Comparison of ENCODE assay signal across 10 cellular contexts in genomic region chr1:200625381-200625824, GRCh38. TPM values are rescaled to one million over a fixed set of nuclear protein-coding genes. Genes with fewer than 3 reads are reported as not detected.
A peak's percentile ranks its signal among the peaks of the same experiment; 100 is the strongest.
DNase-seq lines count a peak whose midpoint lies in the region; ATAC-seq and TF ChIP-seq lines count a peak whose summit lies in the region.
"Had no signal": no experiment of that assay in that cellular context is flagged by ENCODE, and none has a peak within 500 bp of the region (broad histone marks: within the 10 kb centered on the region; RNA-seq: fewer than 3 reads in every experiment).

No MANE protein-coding gene starts in this region.

- H3K4me2 ChIP-seq in mesenchymal stem cell (ENCODE audit: low read length, poor library complexity, severe bottlenecking) (no peak overlapping the region), GM23338 (no peak overlapping the region)

- no peak overlapping the region for H2AK5ac ChIP-seq in mesenchymal stem cell (ENCODE audit: low read length, severe bottlenecking)

- H3K23ac ChIP-seq in mesenchymal stem cell (ENCODE audit: low read length in 2 of 2) = no peak overlapping the region

- H2AFZ ChIP-seq in mesenchymal stem cell (ENCODE audit: low read depth, low read length) (no peak overlapping the region), GM23338 (no peak overlapping the region)

- DNase-seq in GM13977 (ENCODE audit: low spot score) (peak; percentile 56), H4 (ENCODE audit: low spot score) (peak; percentile 25), mesenchymal stem cell (peak; percentile 46), GM23338 (ENCODE audit: low spot score) (no peak), left lung (no peak)
- DNase-seq in T-helper 2 cell treated with Interferon-gamma antibody and Interleukin-4, amounts not matched to agents 5 μg/mL and 100 μg/mL, for 36 hours (ENCODE audit: low spot score) = no peak
- DNase-seq in stimulated activated CD4-positive, alpha-beta T cell treated with anti-CD3 and anti-CD28 coated beads, Interleukin-12 subunit alpha, Interleukin-12 subunit beta, amount 100 ng/mL, for 4 hours = no peak
- DNase-seq: activated gamma-delta T cell treated with Interleukin-2 at 50 U/mL for 16 hours, heart left ventricle had no signal

- no peak overlapping the region for H3K4ac ChIP-seq in mesenchymal stem cell (ENCODE audit: low read depth in 1 of 2, low read length in 2 of 2)

- H3K27ac ChIP-seq in mesenchymal stem cell (ENCODE audit: low read length, poor library complexity, severe bottlenecking) (no peak overlapping the region), GM23338 (ENCODE audit: low read depth) (no peak overlapping the region), left lung (no peak overlapping the region)

- no peak overlapping the region for H2BK12ac ChIP-seq in mesenchymal stem cell (ENCODE audit: low read length in 2 of 2)

- in situ Hi-C loops in GM13977 (cut with MboI; ENCODE audit: low pct_unique_long_range_greater_than_20kb, low sequenced_read_pairs, unreplicated experiment) = loop anchor here (10.0 kb wide), 1 partner anchor 179 kb away; no protein-coding TSS in a partner anchor

- H3K4me3 ChIP-seq in mesenchymal stem cell (ENCODE audit: insufficient read depth in 1 of 2, low read depth in 1 of 2, low read length in 2 of 2) (no peak overlapping the region), GM23338 (no peak overlapping the region), left lung (no peak overlapping the region)
- H3K4me3 ChIP-seq: heart left ventricle had no signal

- intact Hi-C loops in left lung (cut with DNase I) = no loop called here

- TF ChIP-seq CTCF in GM13977 (IDR thresholded peaks at IDR 0.05; ENCODE audit: extremely low read depth, insufficient read depth, missing control alignments) = no peak
- TF ChIP-seq CTCF in GM23338 (conservative IDR thresholded peaks at IDR 0.05; ENCODE audit: low read depth in 2 of 2) = no peak
- no peak for TF ChIP-seq CTCF in left lung (IDR thresholded peaks at IDR 0.05)

- peaks cover 33% of the 10 kb centered on the region for H3K4me1 Mint-ChIP-seq in T-helper 2 cell treated with Interferon-gamma antibody and Interleukin-4, amounts not matched to agents 5 μg/mL and 100 μg/mL, for 36 hours (ENCODE audit: low read depth)
- H3K4me1 Mint-ChIP-seq in GM23338 = peaks cover 13% of the 10 kb centered on the region

- no peak overlapping the region for H3K18ac ChIP-seq in mesenchymal stem cell (ENCODE audit: low read depth in 1 of 2, low read length in 2 of 2)

- H4K8ac ChIP-seq in mesenchymal stem cell (ENCODE audit: low read length) = no peak overlapping the region

- H3K4me3 Mint-ChIP-seq in T-helper 2 cell treated with Interferon-gamma antibody and Interleukin-4, amounts not matched to agents 5 μg/mL and 100 μg/mL, for 36 hours = no peak overlapping the region
- no peak overlapping the region for H3K4me3 Mint-ChIP-seq in GM23338

- H2BK15ac ChIP-seq in mesenchymal stem cell (ENCODE audit: low read depth, poor library complexity, severe bottlenecking) = no peak overlapping the region

- no peaks in the 10 kb centered on the region for H3K36me3 Mint-ChIP-seq in T-helper 2 cell treated with Interferon-gamma antibody and Interleukin-4, amounts not matched to agents 5 μg/mL and 100 μg/mL, for 36 hours (ENCODE audit: low read depth)
- no peaks in the 10 kb centered on the region for H3K36me3 Mint-ChIP-seq in GM23338 (ENCODE audit: low read depth)

- H4K20me1 ChIP-seq in GM23338 (replicated peaks; ENCODE audit: insufficient read depth) = no peaks in the 10 kb centered on the region

- H3K79me2 ChIP-seq in GM23338 (replicated peaks; ENCODE audit: insufficient read depth) = no peaks in the 10 kb centered on the region

- H3K27me3 Mint-ChIP-seq in T-helper 2 cell treated with Interferon-gamma antibody and Interleukin-4, amounts not matched to agents 5 μg/mL and 100 μg/mL, for 36 hours (ENCODE audit: low read depth) = peaks cover 8% of the 10 kb centered on the region
- peaks cover 4% of the 10 kb centered on the region for H3K27me3 Mint-ChIP-seq in GM23338 (ENCODE audit: insufficient read depth, low read depth, poor library complexity)

- no peak overlapping the region for H3K14ac ChIP-seq in mesenchymal stem cell (ENCODE audit: low read length in 2 of 2)

- peak overlapping the region; percentile 27 for H3K9ac ChIP-seq in mesenchymal stem cell (ENCODE audit: low read length)

- no peaks in the 10 kb centered on the region for H3K9me3 Mint-ChIP-seq in T-helper 2 cell treated with Interferon-gamma antibody and Interleukin-4, amounts not matched to agents 5 μg/mL and 100 μg/mL, for 36 hours
- H3K9me3 Mint-ChIP-seq in GM23338 = no peaks in the 10 kb centered on the region; the same call in 2 of the 3 replicates

- H3K9me3 ChIP-seq in mesenchymal stem cell (ENCODE audit: control insufficient read depth, low read length) (no peaks in the 10 kb centered on the region), left lung (no peaks in the 10 kb centered on the region)
- H3K9me3 ChIP-seq: heart left ventricle had no signal

- H3K79me1 ChIP-seq in mesenchymal stem cell (replicated peaks; ENCODE audit: low read length, poor library complexity, severe bottlenecking) = peaks cover 1% of the 10 kb centered on the region

- no peaks in the 10 kb centered on the region for H3K9me2 ChIP-seq in GM23338 (ENCODE audit: insufficient read depth)

- no peak for ATAC-seq in GM18498 (IDR thresholded peaks at IDR 0.05; ENCODE audit: unreplicated experiment)
- ATAC-seq in GM23338 = no peak
- no peak for ATAC-seq in left lung
- ATAC-seq: heart left ventricle had no signal

- no peaks in the 10 kb centered on the region for H3K27me3 ChIP-seq in mesenchymal stem cell (ENCODE audit: control insufficient read depth in 1 of 2, insufficient read depth in 1 of 2, low read length in 2 of 2)
- no peaks in the 10 kb centered on the region for H3K27me3 ChIP-seq in GM23338 (ENCODE audit: insufficient read depth)
- H3K27me3 ChIP-seq in left lung = no peaks in the 10 kb centered on the region
- H3K27me3 ChIP-seq: heart left ventricle had no signal

- no peak overlapping the region for H4K91ac ChIP-seq in mesenchymal stem cell (ENCODE audit: low read length)

- no peak overlapping the region for H2BK5ac ChIP-seq in mesenchymal stem cell (ENCODE audit: low read depth, low read length, poor library complexity, severe bottlenecking)

- H2BK120ac ChIP-seq in mesenchymal stem cell (ENCODE audit: low read depth, low read length) = no peak overlapping the region

- peak overlapping the region; percentile 26 for H3K27ac Mint-ChIP-seq in T-helper 2 cell treated with Interferon-gamma antibody and Interleukin-4, amounts not matched to agents 5 μg/mL and 100 μg/mL, for 36 hours
- no peak overlapping the region for H3K27ac Mint-ChIP-seq in GM23338

- H3K36me3 ChIP-seq in mesenchymal stem cell (ENCODE audit: control insufficient read depth in 1 of 2, insufficient read depth in 2 of 2, low read depth in 1 of 2, low read length in 2 of 2) = no peaks in the 10 kb centered on the region
- H3K36me3 ChIP-seq in GM23338 (ENCODE audit: insufficient read depth) = no peaks in the 10 kb centered on the region
- H3K36me3 ChIP-seq in left lung = no peaks in the 10 kb centered on the region
- H3K36me3 ChIP-seq: heart left ventricle had no signal

- H3F3A ChIP-seq in GM23338 (replicated peaks; ENCODE audit: low read depth) = no peaks in the 10 kb centered on the region

- H3K4me1 ChIP-seq in mesenchymal stem cell (ENCODE audit: control insufficient read depth, insufficient read depth, low read depth, low read length) = peaks cover 1% of the 10 kb centered on the region
- H3K4me1 ChIP-seq in GM23338 (ENCODE audit: insufficient read depth) = no peaks in the 10 kb centered on the region; the same call in 1 of the 2 replicates
- peaks cover 0 to 27% of the 10 kb centered on the region in 2 donors for H3K4me1 ChIP-seq in left lung

- WGBS in mesenchymal stem cell = no CpG with 5 or more reads among the region's 1 CpG

TF ChIP-seq in GM23338, 12 proteins besides CTCF, POLR2A, EP300 and RAD21 (continues in another document):
- TF ChIP-seq CREB1 (CRISPR knock-in tag; IDR thresholded peaks at IDR 0.05; ENCODE audit: low read depth) (no peak), ETS1 (IDR thresholded peaks at IDR 0.05) (no peak)

RNA-seq across cellular contexts. Expression of gene KIF14, which starts 4.9 kb away (rescaled TPM):
- 10.4 and 13.5 TPM in 2 replicates for total RNA-seq in H4 (2014; rRNA removed; shearing (Covaris generic))
- 1.3 TPM for polyA plus RNA-seq in mesenchymal stem cell (2013, experiment 1 of 2)
- polyA plus RNA-seq in mesenchymal stem cell (2013, experiment 2 of 2) = 1.3 TPM
- 22.2 and 23.2 TPM in 2 replicates for total RNA-seq in GM23338 (2014; rRNA removed; shearing (Covaris generic))
- polyA plus RNA-seq in GM23338 (2016; fragmentation: Nextera tagmentation; extraction: Ambion mirVana) = 10.8 and 13.3 TPM in 2 replicates
- 1 to 10 TPM in 1 of 2 donors, under 1 TPM in 1; 0.71 to 2.2 TPM for total RNA-seq in left lung

RNA-seq across cellular contexts. Expression of gene DDX59, which starts 44.3 kb away (rescaled TPM):
- 16.3 and 18.8 TPM in 2 replicates for total RNA-seq in H4 (2014; rRNA removed; shearing (Covaris generic))
- polyA plus RNA-seq in mesenchymal stem cell (2013, experiment 1 of 2) = 8.2 TPM
- polyA plus RNA-seq in mesenchymal stem cell (2013, experiment 2 of 2) = 8.4 TPM
- total RNA-seq in GM23338 (2014; rRNA removed; shearing (Covaris generic)) = 15.3 and 15.7 TPM in 2 replicates
- 12.9 and 14.7 TPM in 2 replicates for polyA plus RNA-seq in GM23338 (2016; fragmentation: Nextera tagmentation; extraction: Ambion mirVana)
- total RNA-seq in left lung = 10 to 100 TPM; 15.4 to 24.1 TPM

Comparison
In these comparisons a context has a peak if more than half of its experiments do, and no peak if none do; other contexts are left out.
1. DNase-seq: peak in GM13977 (single experiment), H4 (single experiment) and mesenchymal stem cell (single experiment); none in T-helper 2 cell treated with Interferon-gamma antibody and Interleukin-4, amounts not matched to agents 5 μg/mL and 100 μg/mL, for 36 hours (single experiment), GM23338 (single experiment), left lung (0 of 2) and stimulated activated CD4-positive, alpha-beta T cell treated with anti-CD3 and anti-CD28 coated beads, Interleukin-12 subunit alpha, Interleukin-12 subunit beta, amount 100 ng/mL, for 4 hours (single experiment).